22 cellular contexts compared by ENCODE assay signal in genomic region chr15:59159210-59159609, GRCh38. TPM values are rescaled to one million over a fixed set of nuclear protein-coding genes. Genes with fewer than 3 reads are reported as not detected.
"Had no signal": no experiment of that assay in that cellular context is flagged by ENCODE, and none has a peak within 500 bp of the region (broad histone marks: within the 10 kb centered on the region; RNA-seq: fewer than 3 reads in every experiment).

No MANE protein-coding gene starts in this region.

- DNase-seq: activated CD4-positive, alpha-beta T cell treated with anti-CD3 and anti-CD28 coated beads, Interleukin-2, amount 10 ng/mL, durations not matched to agents 24 days and 14 days; activated CD8-positive, alpha-beta T cell treated with anti-CD3 and anti-CD28 coated beads, Interleukin-2, amount 10 ng/mL, durations not matched to agents 7 days and 5 days; activated naive CD4-positive, alpha-beta T cell treated with anti-CD3 and anti-CD28 coated beads for 36 hours; activated naive CD8-positive, alpha-beta T cell treated with anti-CD3 and anti-CD28 coated beads, Interleukin-2, amount 50 U/mL, for 24 hours; activated T-cell treated with anti-CD3 and anti-CD28 coated beads, Interleukin-2, amount 50 U/mL, for 4 hours; anterior cingulate cortex; colonic mucosa; effector CD4-positive, alpha-beta T cell; heart right ventricle; naive thymus-derived CD8-positive, alpha-beta T cell; psoas muscle; stimulated activated naive CD8-positive, alpha-beta T cell treated with anti-CD3 and anti-CD28 coated beads, Interleukin-15, Interleukin-2, amounts not matched to agents 100 U/mL and 50 U/mL, for 24 hours; trophoblast cell had no signal

- H3K4me3 ChIP-seq: colonic mucosa, esophagus muscularis mucosa, heart right ventricle, psoas muscle, skin epidermis had no signal

- H3K36me3 Mint-ChIP-seq: naive thymus-derived CD8-positive, alpha-beta T cell had no signal

- ATAC-seq: activated CD8-positive, alpha-beta T cell treated with anti-CD3 and anti-CD28 coated beads, Interleukin-2, amount 10 ng/mL, durations not matched to agents 7 days and 5 days; activated naive CD8-positive, alpha-beta T cell treated with anti-CD3 and anti-CD28 coated beads, Interleukin-2, amount 50 U/mL, for 24 hours; activated T-cell treated with anti-CD3 and anti-CD28 coated beads, Interleukin-2, amount 50 U/mL, for 4 hours; heart right ventricle; naive thymus-derived CD8-positive, alpha-beta T cell; psoas muscle; right cardiac atrium; stimulated activated naive CD8-positive, alpha-beta T cell treated with anti-CD3 and anti-CD28 coated beads, Interleukin-15, Interleukin-2, amounts not matched to agents 100 U/mL and 50 U/mL, for 24 hours had no signal

- H3K27me3 ChIP-seq: colonic mucosa, esophagus muscularis mucosa, heart right ventricle had no signal

- H3K4me1 ChIP-seq: colonic mucosa, heart right ventricle, psoas muscle had no signal

- H3K4me3 Mint-ChIP-seq: activated CD4-positive, alpha-beta T cell treated with anti-CD3 and anti-CD28 coated beads, Interleukin-2, amount 10 ng/mL, durations not matched to agents 24 days and 14 days; activated CD8-positive, alpha-beta T cell treated with anti-CD3 and anti-CD28 coated beads, Interleukin-2, amount 10 ng/mL, durations not matched to agents 7 days and 5 days; activated naive CD4-positive, alpha-beta T cell treated with anti-CD3 and anti-CD28 coated beads for 36 hours; activated naive CD8-positive, alpha-beta T cell treated with anti-CD3 and anti-CD28 coated beads, Interleukin-2, amount 50 U/mL, for 24 hours; activated T-cell treated with anti-CD3 and anti-CD28 coated beads, Interleukin-2, amount 50 U/mL, for 4 hours; brain; central memory CD8-positive, alpha-beta T cell; naive thymus-derived CD8-positive, alpha-beta T cell had no signal

- H3K9me3 ChIP-seq: colonic mucosa, esophagus muscularis mucosa, heart right ventricle, psoas muscle had no signal

- H3K27ac ChIP-seq: colonic mucosa, esophagus muscularis mucosa, heart right ventricle, psoas muscle had no signal

- H3K4me1 Mint-ChIP-seq: activated CD4-positive, alpha-beta T cell treated with anti-CD3 and anti-CD28 coated beads, Interleukin-2, amount 10 ng/mL, durations not matched to agents 24 days and 14 days; activated naive CD8-positive, alpha-beta T cell treated with anti-CD3 and anti-CD28 coated beads, Interleukin-2, amount 50 U/mL, for 24 hours; brain; central memory CD8-positive, alpha-beta T cell; naive thymus-derived CD8-positive, alpha-beta T cell had no signal

- H3K27me3 Mint-ChIP-seq: activated CD4-positive, alpha-beta T cell treated with anti-CD3 and anti-CD28 coated beads, Interleukin-2, amount 10 ng/mL, durations not matched to agents 24 days and 14 days; activated naive CD8-positive, alpha-beta T cell treated with anti-CD3 and anti-CD28 coated beads, Interleukin-2, amount 50 U/mL, for 24 hours; brain; central memory CD8-positive, alpha-beta T cell; naive thymus-derived CD8-positive, alpha-beta T cell had no signal

- H3K9me3 Mint-ChIP-seq: activated CD4-positive, alpha-beta T cell treated with anti-CD3 and anti-CD28 coated beads, Interleukin-2, amount 10 ng/mL, durations not matched to agents 24 days and 14 days; activated naive CD4-positive, alpha-beta T cell treated with anti-CD3 and anti-CD28 coated beads for 36 hours; activated naive CD8-positive, alpha-beta T cell treated with anti-CD3 and anti-CD28 coated beads, Interleukin-2, amount 50 U/mL, for 24 hours; activated T-cell treated with anti-CD3 and anti-CD28 coated beads, Interleukin-2, amount 50 U/mL, for 4 hours; brain; central memory CD8-positive, alpha-beta T cell; naive thymus-derived CD8-positive, alpha-beta T cell had no signal

- H3K27ac Mint-ChIP-seq: activated CD4-positive, alpha-beta T cell treated with anti-CD3 and anti-CD28 coated beads, Interleukin-2, amount 10 ng/mL, durations not matched to agents 24 days and 14 days; activated CD8-positive, alpha-beta T cell treated with anti-CD3 and anti-CD28 coated beads, Interleukin-2, amount 10 ng/mL, durations not matched to agents 7 days and 5 days; activated naive CD4-positive, alpha-beta T cell treated with anti-CD3 and anti-CD28 coated beads for 36 hours; activated naive CD8-positive, alpha-beta T cell treated with anti-CD3 and anti-CD28 coated beads, Interleukin-2, amount 50 U/mL, for 24 hours; naive thymus-derived CD8-positive, alpha-beta T cell had no signal

RNA-seq across cellular contexts. Expression of gene LDHAL6B, which starts 47.4 kb away (rescaled TPM):
- total RNA-seq: activated CD4-positive, alpha-beta T cell treated with anti-CD3 and anti-CD28 coated beads, Interleukin-2, amount 10 ng/mL, durations not matched to agents 24 days and 14 days; activated CD8-positive, alpha-beta T cell treated with anti-CD3 and anti-CD28 coated beads, Interleukin-2, amount 10 ng/mL, durations not matched to agents 7 days and 5 days; activated naive CD4-positive, alpha-beta T cell treated with anti-CD3 and anti-CD28 coated beads for 36 hours; activated T-cell treated with anti-CD3 and anti-CD28 coated beads, Interleukin-2, amount 50 U/mL, for 4 hours; colonic mucosa; esophagus muscularis mucosa; heart right ventricle; kidney epithelial cell; liver; mesenteric fat pad; naive thymus-derived CD8-positive, alpha-beta T cell; osteocyte; psoas muscle; right cardiac atrium had no signal
- polyA plus RNA-seq: heart right ventricle; liver; naive thymus-derived CD8-positive, alpha-beta T cell; right cardiac atrium had no signal
